16 cellular contexts compared by ENCODE assay signal in genomic region chr6:36862848-36863382, GRCh38. TPM values are rescaled to one million over a fixed set of nuclear protein-coding genes. Genes with fewer than 3 reads are reported as not detected.
DNase-seq lines count a peak whose midpoint lies in the region; ATAC-seq, FAIRE-seq and TF ChIP-seq lines count a peak whose summit lies in the region.
"Had no signal": no experiment of that assay in that cellular context is flagged by ENCODE, and none has a peak within 500 bp of the region (broad histone marks: within the 10 kb centered on the region; RNA-seq: fewer than 3 reads in every experiment).

No MANE protein-coding gene starts in this region.

- TF ChIP-seq POLR2A in testis (IDR thresholded peaks at IDR 0.05): no peak
- TF ChIP-seq POLR2A in H54 (IDR thresholded peaks at IDR 0.05; ENCODE audit: low read depth, low read length): no peak

- CTCF ChIA-PET in activated CD4-positive, alpha-beta memory T cell treated with anti-CD3 and anti-CD28 coated beads for 36 hours (lab: Charles Lee): interaction anchor here (1.2 to 5.1 kb wide), 3 partner anchors 11 to 155 kb away, joined by 3 to 41 read pairs (median 3); no protein-coding TSS in a partner anchor

- H3K27me3 ChIP-seq in right cardiac atrium (ENCODE audit: control insufficient read depth, insufficient read depth) (no peaks in the 10 kb centered on the region), testis (no peaks in the 10 kb centered on the region)
- H3K27me3 ChIP-seq: SJSA1 had no signal

- peaks cover 18% of the 10 kb centered on the region for H3K4me1 ChIP-seq in right cardiac atrium (ENCODE audit: control insufficient read depth, insufficient read depth, low read length)
- peaks cover 7% of the 10 kb centered on the region for H3K4me1 ChIP-seq in testis
- H3K4me1 ChIP-seq: SJSA1 had no signal

- ATAC-seq in right cardiac atrium (no peak), HG03039 (IDR thresholded peaks at IDR 0.05; ENCODE audit: unreplicated experiment) (no peak)

- no peaks in the 10 kb centered on the region for H3K27me3 Mint-ChIP-seq in activated CD4-positive, alpha-beta memory T cell treated with anti-CD3 and anti-CD28 coated beads for 36 hours

- TF ChIP-seq CTCF in testis (IDR thresholded peaks at IDR 0.05): no peak

- FAIRE-seq in H54 (lab: Jason Lieb, UNC): no peak

- peaks cover 49% of the 10 kb centered on the region for H3K36me3 Mint-ChIP-seq in activated CD4-positive, alpha-beta memory T cell treated with anti-CD3 and anti-CD28 coated beads for 36 hours

- H3K4me1 Mint-ChIP-seq in activated CD4-positive, alpha-beta memory T cell treated with anti-CD3 and anti-CD28 coated beads for 36 hours (ENCODE audit: low read depth): peaks cover 50% of the 10 kb centered on the region

- no peak overlapping the region for H3K4me3 Mint-ChIP-seq in activated CD4-positive, alpha-beta memory T cell treated with anti-CD3 and anti-CD28 coated beads for 36 hours

- H3K9me3 ChIP-seq in right cardiac atrium (ENCODE audit: control insufficient read depth, low read length): no peaks in the 10 kb centered on the region
- H3K9me3 ChIP-seq in testis: no peaks in the 10 kb centered on the region
- H3K9me3 ChIP-seq: SJSA1 had no signal

- POLR2A ChIA-PET in activated CD4-positive, alpha-beta memory T cell treated with anti-CD3 and anti-CD28 coated beads for 36 hours (lab: Charles Lee): no interaction called here

- DNase-seq in right cardiac atrium (no peak), cardiac septum (ENCODE audit: low spot score) (no peak), epithelial cell of prostate (ENCODE audit: low read depth, low spot score) (no peak), testis (no peak), H54 (ENCODE audit: insufficient read length, low spot score) (no peak), NCI-H2029 (lab: John Stamatoyannopoulos, UW) (no peak)
- no peak for DNase-seq in activated CD4-positive, alpha-beta memory T cell treated with anti-CD3 and anti-CD28 coated beads for 36 hours
- DNase-seq: EL, GOT3, IMR-90, NCI-H1105 treated with DMSO at 0.1 percent for 48 hours, NCI-H187, NCI-H446 had no signal

- WGBS in right cardiac atrium: 85% methylated on average over 4 of the region's 4 CpGs
- WGBS in testis, 2 donors: 80 to 83% methylated on average over 4 of the region's 4 CpGs

- H3K36me3 ChIP-seq in testis (ENCODE audit: low read depth, missing control alignments): no peaks in the 10 kb centered on the region

- H3K4me3 ChIP-seq in right cardiac atrium (ENCODE audit: low read length) (no peak overlapping the region), testis (no peak overlapping the region)
- H3K4me3 ChIP-seq: SJSA1 had no signal

- H3K9me3 Mint-ChIP-seq in activated CD4-positive, alpha-beta memory T cell treated with anti-CD3 and anti-CD28 coated beads for 36 hours: no peaks in the 10 kb centered on the region

- H3K27ac ChIP-seq in right cardiac atrium (ENCODE audit: low read length) (peak overlapping the region; percentile 61), epithelial cell of prostate (peak overlapping the region; percentile 68), testis (peak overlapping the region; percentile 23 to 61)
- H3K27ac ChIP-seq: SJSA1 had no signal

- intact Hi-C loops in right cardiac atrium (cut with DNase I) (no loop called here), cardiac septum (cut with DNase I) (no loop called here), testis (cut with DNase I; ENCODE audit: low total_unique reads) (no loop called here)
- intact Hi-C loops in activated CD4-positive, alpha-beta memory T cell treated with anti-CD3 and anti-CD28 coated beads for 36 hours (cut with micrococcal nuclease): no loop called here

- H3K27ac Mint-ChIP-seq in activated CD4-positive, alpha-beta memory T cell treated with anti-CD3 and anti-CD28 coated beads for 36 hours: peak overlapping the region; percentile 3

RNA-seq across cellular contexts. Expression of gene PPIL1, which starts 11.7 kb away (rescaled TPM):
- total RNA-seq in right cardiac atrium (10 to 100 TPM; 49.4 to 72.4 (median 63.7) TPM), cardiac septum (24.9 TPM), testis (10 to 100 TPM; 35.0 to 39.4 TPM)
- polyA plus RNA-seq in right cardiac atrium (75.6 TPM), testis (ENCODE audit: insufficient read depth, low read depth, low replicate concordance) (41.2 TPM)
- total RNA-seq in activated CD4-positive, alpha-beta memory T cell treated with anti-CD3 and anti-CD28 coated beads for 36 hours: 10 to 100 TPM; 38.5 to 40.6 TPM

RNA-seq across cellular contexts. Expression of gene C6orf89, which starts 22.8 kb away (rescaled TPM):
- total RNA-seq in right cardiac atrium (10 to 100 TPM; 69.4 to 83.9 (median 79.1) TPM), cardiac septum (49.2 TPM), testis (10 to 100 TPM; 78.9 to 80.3 TPM)
- polyA plus RNA-seq in right cardiac atrium (53.2 TPM), testis (ENCODE audit: insufficient read depth, low read depth, low replicate concordance) (93.6 TPM)
- 10 to 100 TPM; 29.2 to 29.8 TPM for total RNA-seq in activated CD4-positive, alpha-beta memory T cell treated with anti-CD3 and anti-CD28 coated beads for 36 hours

RNA-seq across cellular contexts. Expression of gene CPNE5, which starts 23.7 kb away (rescaled TPM):
- total RNA-seq in right cardiac atrium: 10 to 100 TPM; 31.7 to 80.9 (median 70.3) TPM
- polyA plus RNA-seq in right cardiac atrium: 27.5 TPM
- total RNA-seq in cardiac septum: 6.7 TPM
- 1 to 10 TPM; 1.5 to 1.8 TPM for total RNA-seq in activated CD4-positive, alpha-beta memory T cell treated with anti-CD3 and anti-CD28 coated beads for 36 hours
- total RNA-seq in testis: 100 to 1,000 TPM in 1 of 2 donors, 10 to 100 TPM in 1; 97.8 to 137 TPM
- polyA plus RNA-seq in testis (ENCODE audit: insufficient read depth, low read depth, low replicate concordance): 44.2 TPM
- total RNA-seq: IMR-90, LHCN-M2 had no signal
